In the genomic region with DNA sequence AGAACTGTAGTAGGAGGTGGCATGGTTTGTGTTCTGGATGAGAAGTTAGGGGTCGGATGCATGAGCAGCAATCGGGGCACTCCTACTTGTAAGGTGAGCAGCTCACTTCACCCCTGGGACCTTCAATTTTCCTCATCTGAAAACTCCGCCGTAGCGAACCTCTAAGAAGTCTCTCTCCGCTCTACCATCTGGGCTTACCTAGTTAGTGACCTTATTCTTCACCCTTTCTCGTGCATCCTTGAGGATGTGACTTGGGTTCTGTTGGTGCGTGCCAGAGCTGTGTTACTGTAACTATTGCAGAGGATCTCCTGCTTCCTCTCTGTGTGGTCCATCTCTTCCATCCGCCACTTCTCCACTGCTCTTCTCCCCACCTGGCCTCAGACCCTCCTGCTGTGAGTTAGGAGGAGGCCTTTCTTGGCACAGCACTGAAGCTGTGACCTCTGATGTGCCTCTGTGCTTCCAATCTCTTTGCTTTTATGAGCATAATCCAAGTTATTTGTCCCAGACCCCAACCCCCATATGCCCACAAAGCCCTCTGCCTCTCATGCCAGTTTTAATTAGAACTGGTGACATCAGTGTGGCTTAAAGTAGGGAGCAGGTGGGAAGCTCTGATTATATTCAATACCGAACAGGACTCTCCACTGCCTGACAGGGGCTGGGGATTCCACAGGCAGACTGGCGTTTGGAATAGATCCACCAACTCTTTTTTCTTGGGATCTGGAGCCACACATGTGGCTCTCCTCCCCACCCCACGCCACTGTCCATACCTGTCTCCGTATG, we compare ENCODE assay signal across 14 cellular contexts.
DNase-seq lines count a peak whose midpoint lies in the region; ATAC-seq and TF ChIP-seq lines count a peak whose summit lies in the region.
"Had no signal": no experiment of that assay in that cellular context is flagged by ENCODE, and none has a peak within 500 bp of the region (broad histone marks: within the 10 kb centered on the region; RNA-seq: fewer than 3 reads in every experiment).

No MANE protein-coding gene starts in this region.

- no peak overlapping the region for H2AFZ ChIP-seq in OCI-LY1 (ENCODE audit: low read length)
- no peak overlapping the region for H2AFZ ChIP-seq in trophoblast cell (ENCODE audit: insufficient read depth, low read length, poor library complexity)
- H2AFZ ChIP-seq: PC-9 had no signal

- H3K4me3 Mint-ChIP-seq in CD4-positive, CD25-positive, alpha-beta regulatory T cell: peak overlapping the region in 1 of 4 donors; percentile 36

- H3K9me2 ChIP-seq in OCI-LY1 (ENCODE audit: low read depth, low read length): no peaks in the 10 kb centered on the region

- no peak overlapping the region for H2AK5ac ChIP-seq in trophoblast cell (ENCODE audit: low read length)

- no peak overlapping the region for H2BK12ac ChIP-seq in trophoblast cell (ENCODE audit: low read length)

- no peak overlapping the region for H4K12ac ChIP-seq in trophoblast cell (ENCODE audit: low read depth, low read length)

- no peak overlapping the region for H4K8ac ChIP-seq in trophoblast cell (ENCODE audit: low read depth, low read length)

- no peaks in the 10 kb centered on the region for H3K79me1 ChIP-seq in trophoblast cell (ENCODE audit: low read length)

- no peak overlapping the region for H2BK5ac ChIP-seq in trophoblast cell (ENCODE audit: low read depth, low read length, poor library complexity)

- no peak overlapping the region for H3K27ac ChIP-seq in CD4-positive, CD25-positive, alpha-beta regulatory T cell (ENCODE audit: insufficient read depth, low read length, poor library complexity, severe bottlenecking)
- peak overlapping the region; percentile 99 for H3K27ac ChIP-seq in OCI-LY1 (ENCODE audit: low read depth, low read length, poor library complexity, severe bottlenecking)
- H3K27ac ChIP-seq in mucosa of rectum (ENCODE audit: low read depth in 2 of 2, low read length in 2 of 2): peak overlapping the region; percentile 26 to 30
- H3K27ac ChIP-seq in trophoblast cell (ENCODE audit: low read depth, low read length): no peak overlapping the region
- H3K27ac ChIP-seq: PC-9 had no signal

- TF ChIP-seq CTCF in OCI-LY1 (IDR thresholded peaks at IDR 0.05; ENCODE audit: low read length): no peak

- H3K4me1 ChIP-seq in CD4-positive, CD25-positive, alpha-beta regulatory T cell (ENCODE audit: control insufficient read depth, insufficient read depth, low read length, poor library complexity, severe bottlenecking): peaks cover 24% of the 10 kb centered on the region
- peaks cover 100% of the 10 kb centered on the region for H3K4me1 ChIP-seq in OCI-LY1 (ENCODE audit: insufficient read depth, low read length, severe bottlenecking)
- peaks cover 0 to 19% of the 10 kb centered on the region in 2 donors for H3K4me1 ChIP-seq in mucosa of rectum (ENCODE audit: control insufficient read depth in 2 of 2, insufficient read depth in 2 of 2, low read length in 2 of 2)
- H3K4me1 ChIP-seq in trophoblast cell (ENCODE audit: control insufficient read depth in 1 of 2, insufficient read depth in 2 of 2, low read length in 2 of 2): no peaks in the 10 kb centered on the region

- H3K79me2 ChIP-seq in OCI-LY1 (ENCODE audit: insufficient read depth, low read length): peaks cover 78% of the 10 kb centered on the region
- no peaks in the 10 kb centered on the region for H3K79me2 ChIP-seq in trophoblast cell (ENCODE audit: control insufficient read depth, insufficient read depth, low read length, poor library complexity)

- H3F3A ChIP-seq in OCI-LY1 (ENCODE audit: insufficient read depth, low read length): peaks cover 47% of the 10 kb centered on the region

- no peaks in the 10 kb centered on the region for H3K9me3 Mint-ChIP-seq in CD4-positive, CD25-positive, alpha-beta regulatory T cell

- no peaks in the 10 kb centered on the region for H4K20me1 ChIP-seq in OCI-LY1 (ENCODE audit: insufficient read depth, low read length)

- H3K27me3 ChIP-seq in CD4-positive, CD25-positive, alpha-beta regulatory T cell (ENCODE audit: control insufficient read depth, insufficient read depth, low read length): no peaks in the 10 kb centered on the region
- H3K27me3 ChIP-seq in OCI-LY1 (ENCODE audit: insufficient read depth, low read length) (no peaks in the 10 kb centered on the region), mucosa of rectum (ENCODE audit: control insufficient read depth in 2 of 2, insufficient read depth in 2 of 2, low read length in 2 of 2) (no peaks in the 10 kb centered on the region), trophoblast cell (ENCODE audit: insufficient read depth, low read length) (no peaks in the 10 kb centered on the region)
- H3K27me3 ChIP-seq: transverse colon had no signal

- H3K27me3 Mint-ChIP-seq in CD4-positive, CD25-positive, alpha-beta regulatory T cell: no peaks in the 10 kb centered on the region

- no peak overlapping the region for H3K4ac ChIP-seq in trophoblast cell (ENCODE audit: low read depth, low read length)

- H2BK120ac ChIP-seq in trophoblast cell (ENCODE audit: insufficient read depth, low read length, poor library complexity): no peak overlapping the region

- DNase-seq in CD4-positive, CD25-positive, alpha-beta regulatory T cell: no peak
- DNase-seq in NCI-H345 (lab: John Stamatoyannopoulos, UW) (no peak), NCI-H82 treated with DMSO at 0.1 percent for 48 hours (lab: John Stamatoyannopoulos, UW; ENCODE audit: unreplicated experiment) (no peak), trophoblast cell (no peak)
- DNase-seq: activated CD4-positive, alpha-beta T cell treated with anti-CD3 and anti-CD28 coated beads for 1 hour; left cardiac atrium; NCI-H2029; stimulated activated CD4-positive, alpha-beta T cell treated with anti-CD3 and anti-CD28 coated beads, Interleukin-2, amount 100 ng/mL, for 24 hours had no signal

- H3K27ac Mint-ChIP-seq in CD4-positive, CD25-positive, alpha-beta regulatory T cell: peak overlapping the region; percentile 53 to 82 (median 68)

- peak overlapping the region; percentile 73 for H3K4me2 ChIP-seq in OCI-LY1 (ENCODE audit: low read length)
- H3K4me2 ChIP-seq in trophoblast cell (ENCODE audit: low read length): no peak overlapping the region
- H3K4me2 ChIP-seq: PC-9 had no signal

- no peak for ATAC-seq in CD4-positive, CD25-positive, alpha-beta regulatory T cell (ENCODE audit: low read depth in 2 of 2)
- no peak for ATAC-seq in GM21717 (IDR thresholded peaks at IDR 0.05; ENCODE audit: unreplicated experiment)
- ATAC-seq: left cardiac atrium had no signal

- WGBS in trophoblast cell (ENCODE audit: extremely low coverage, insufficient coverage, insufficient read length): no CpG with 5 or more reads among the region's 13 CpGs

- H3K9ac ChIP-seq in OCI-LY1 (ENCODE audit: low read length): peak overlapping the region; percentile 77
- H3K9ac ChIP-seq in mucosa of rectum (ENCODE audit: low read depth in 1 of 2, low read length in 2 of 2): no peak overlapping the region
- H3K9ac ChIP-seq in trophoblast cell (ENCODE audit: low read length): no peak overlapping the region

- no peak overlapping the region for H3K14ac ChIP-seq in trophoblast cell (ENCODE audit: low read length)

- no peak overlapping the region for H3K18ac ChIP-seq in trophoblast cell (ENCODE audit: low read length)

- no peak overlapping the region for H3K23ac ChIP-seq in trophoblast cell (ENCODE audit: low read length)

- peaks cover 40 to 92% (median 68%) of the 10 kb centered on the region in 4 donors for H3K4me1 Mint-ChIP-seq in CD4-positive, CD25-positive, alpha-beta regulatory T cell

- no peak overlapping the region for H4K91ac ChIP-seq in trophoblast cell (ENCODE audit: low read depth, low read length)

- no peak overlapping the region for H3K4me3 ChIP-seq in CD4-positive, CD25-positive, alpha-beta regulatory T cell (ENCODE audit: low read depth, low read length)
- H3K4me3 ChIP-seq in GM08714 (ENCODE audit: low read length) (peak overlapping the region; percentile 10; the same call in 1 of the 2 replicates), OCI-LY1 (ENCODE audit: low read depth, low read length, poor library complexity, severe bottlenecking) (peak overlapping the region; percentile 61), mucosa of rectum (ENCODE audit: low read length in 2 of 2) (no peak overlapping the region), trophoblast cell (ENCODE audit: low read depth, low read length) (no peak overlapping the region)
- H3K4me3 ChIP-seq: PC-9, transverse colon had no signal

- no peaks in the 10 kb centered on the region for H3K9me3 ChIP-seq in CD4-positive, CD25-positive, alpha-beta regulatory T cell (ENCODE audit: control insufficient read depth in 2 of 2, low read length in 2 of 2)
- no peaks in the 10 kb centered on the region for H3K9me3 ChIP-seq in OCI-LY1 (ENCODE audit: low read length)
- no peaks in the 10 kb centered on the region for H3K9me3 ChIP-seq in mucosa of rectum (ENCODE audit: control insufficient read depth in 2 of 2, low read length in 2 of 2)
- no peaks in the 10 kb centered on the region for H3K9me3 ChIP-seq in trophoblast cell (ENCODE audit: insufficient read depth, low read depth, low read length)
- H3K9me3 ChIP-seq: transverse colon had no signal

- peaks cover 36% of the 10 kb centered on the region for H3K36me3 Mint-ChIP-seq in CD4-positive, CD25-positive, alpha-beta regulatory T cell

- peaks cover 29% of the 10 kb centered on the region for H3K36me3 ChIP-seq in CD4-positive, CD25-positive, alpha-beta regulatory T cell (ENCODE audit: control insufficient read depth, insufficient read depth, low read length)
- H3K36me3 ChIP-seq in OCI-LY1 (ENCODE audit: insufficient read depth, low read length): peaks cover 97% of the 10 kb centered on the region
- no peaks in the 10 kb centered on the region for H3K36me3 ChIP-seq in mucosa of rectum (ENCODE audit: control insufficient read depth in 2 of 2, insufficient read depth in 2 of 2, low read length in 2 of 2)
- H3K36me3 ChIP-seq in trophoblast cell (ENCODE audit: control insufficient read depth in 1 of 2, insufficient read depth in 2 of 2, low read length in 2 of 2): no peaks in the 10 kb centered on the region
- H3K36me3 ChIP-seq: transverse colon had no signal

Comparison
In these comparisons a context has a peak if more than half of its experiments do, and no peak if none do; other contexts are left out.
1. H3K27ac ChIP-seq: peak in OCI-LY1 (single experiment) and mucosa of rectum (2 of 2); none in CD4-positive, CD25-positive, alpha-beta regulatory T cell (single experiment) and trophoblast cell (single experiment).
2. H3K4me3 ChIP-seq: peak in GM08714 (single experiment) and OCI-LY1 (single experiment); none in CD4-positive, CD25-positive, alpha-beta regulatory T cell (single experiment), mucosa of rectum (0 of 2) and trophoblast cell (single experiment).